16 cellular contexts compared by ENCODE assay signal in genomic region chr2:17083902-17084301, GRCh38.
DNase-seq lines count a peak whose midpoint lies in the region; ATAC-seq and TF ChIP-seq lines count a peak whose summit lies in the region.
"Had no signal": no experiment of that assay in that cellular context is flagged by ENCODE, and none has a peak within 500 bp of the region (broad histone marks: within the 10 kb centered on the region; RNA-seq: fewer than 3 reads in every experiment).

No MANE protein-coding gene starts in this region.

- H3K9me3 ChIP-seq in right cardiac atrium (ENCODE audit: control insufficient read depth, low read length): no peaks in the 10 kb centered on the region
- H3K9me3 ChIP-seq: neutrophil had no signal

- DNase-seq in AG09319 (ENCODE audit: extremely low read depth, low read depth) (peak; percentile 18), NCI-H1105 (lab: John Stamatoyannopoulos, UW) (peak; percentile 25), T1000 (lab: John Stamatoyannopoulos, UW) (peak; percentile 12), glomerular visceral epithelial cell (ENCODE audit: extremely low spot score) (peak; percentile 25), NCI-H1048 (lab: John Stamatoyannopoulos, UW) (no peak), right cardiac atrium (no peak), SHP77 (lab: John Stamatoyannopoulos, UW) (no peak)
- DNase-seq: activated CD4-positive, alpha-beta T cell treated with anti-CD3 and anti-CD28 coated beads for 36 hours; activated CD8-positive, alpha-beta memory T cell treated with anti-CD3 and anti-CD28 coated beads, Interleukin-2, amount 50 U/mL, for 48 hours; endodermal cell; immature natural killer cell; T-helper 17 cell had no signal

- H3K27me3 ChIP-seq in right cardiac atrium (ENCODE audit: control insufficient read depth, insufficient read depth): no peaks in the 10 kb centered on the region
- H3K27me3 ChIP-seq: neutrophil had no signal

- no peak for ATAC-seq in GM19467 (IDR thresholded peaks at IDR 0.05; ENCODE audit: unreplicated experiment)
- ATAC-seq in right cardiac atrium: no peak
- ATAC-seq: activated CD4-positive, alpha-beta T cell treated with anti-CD3 and anti-CD28 coated beads for 36 hours; GM23338; stimulated activated effector memory CD8-positive, alpha-beta T cell treated with anti-CD3 and anti-CD28 coated beads, Interleukin-12 subunit alpha, Interleukin-12 subunit beta, amount 100 ng/mL, for 72 hours; T-helper 17 cell had no signal

- 74% methylated on average over 1 of the region's 1 CpG for WGBS in right cardiac atrium

- no peaks in the 10 kb centered on the region for H3K4me1 ChIP-seq in right cardiac atrium (ENCODE audit: control insufficient read depth, insufficient read depth, low read length)

- H3K27ac ChIP-seq in right cardiac atrium (ENCODE audit: low read length): no peak overlapping the region
- H3K27ac ChIP-seq: neutrophil had no signal

- TF ChIP-seq CTCF in AG09319 (IDR thresholded peaks at IDR 0.05; ENCODE audit: low read depth, low read length): no peak

- intact Hi-C loops in right cardiac atrium (cut with DNase I): no loop called here

- H3K4me3 ChIP-seq in right cardiac atrium (ENCODE audit: low read length): no peak overlapping the region
- H3K4me3 ChIP-seq: GM23338 had no signal

Comparison
In these comparisons a context has a peak if more than half of its experiments do, and no peak if none do; other contexts are left out.
1. DNase-seq: peak in AG09319 (single experiment), NCI-H1105 (single experiment), T1000 (single experiment) and glomerular visceral epithelial cell (single experiment); none in NCI-H1048 (single experiment), right cardiac atrium (0 of 3) and SHP77 (0 of 2).